13 cellular contexts compared by ENCODE assay signal in the genomic region with DNA sequence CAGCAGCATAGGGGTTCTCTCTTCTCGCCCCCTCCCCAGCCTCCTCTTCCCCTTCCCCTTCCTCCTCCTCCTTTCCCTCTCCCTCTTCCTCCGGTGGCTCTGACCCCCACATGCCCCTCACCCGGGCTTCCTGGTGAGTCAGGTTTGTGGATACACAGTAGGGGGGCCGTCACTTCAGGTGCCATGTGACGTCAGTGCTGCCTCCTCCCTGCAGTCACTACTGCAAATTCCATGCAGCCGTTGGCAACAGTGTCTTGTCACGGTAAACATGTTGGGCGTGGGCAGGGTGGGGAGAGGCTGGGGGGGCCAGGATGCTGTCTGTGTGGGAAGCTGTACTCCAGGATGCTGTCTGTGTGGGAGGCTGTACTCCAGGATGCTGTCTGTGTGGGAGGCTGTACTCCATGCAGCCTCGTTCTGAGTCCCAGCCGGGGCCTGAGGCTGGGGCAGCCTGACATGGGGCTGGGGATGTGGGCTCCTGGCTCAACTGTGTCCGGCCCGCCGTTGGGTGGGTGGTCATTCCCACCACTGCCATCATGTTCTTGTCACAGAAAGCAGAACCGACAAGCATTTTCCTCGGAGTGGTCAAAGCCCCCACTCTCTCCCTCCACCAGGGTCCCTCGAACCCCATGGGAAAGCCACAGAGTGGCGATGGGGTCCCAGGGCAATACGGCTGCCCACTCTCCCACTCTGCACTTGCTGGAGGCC. TPM values are rescaled to one million over a fixed set of nuclear protein-coding genes. Genes with fewer than 3 reads are reported as not detected.
DNase-seq lines count a peak whose midpoint lies in the region; ATAC-seq, FAIRE-seq and TF ChIP-seq lines count a peak whose summit lies in the region.
"Had no signal": no experiment of that assay in that cellular context is flagged by ENCODE, and none has a peak within 500 bp of the region (broad histone marks: within the 10 kb centered on the region; RNA-seq: fewer than 3 reads in every experiment).

No MANE protein-coding gene starts in this region.

- H3K27me3 ChIP-seq in bronchial epithelial cell (ENCODE audit: control insufficient read depth, insufficient read depth, low read length): peaks cover 2% of the 10 kb centered on the region
- H3K27me3 ChIP-seq in prostate gland (replicated peaks; ENCODE audit: insufficient read depth): no peaks in the 10 kb centered on the region

- H3K9me3 ChIP-seq in prostate gland: no peaks in the 10 kb centered on the region

- H3K27ac ChIP-seq in prostate gland: no peak overlapping the region
- H3K27ac ChIP-seq: skin epidermis had no signal

- no peak for ATAC-seq in HG03097 (IDR thresholded peaks at IDR 0.05; ENCODE audit: low FRiP score, unreplicated experiment)
- no peak for ATAC-seq in HG03432 (IDR thresholded peaks at IDR 0.05; ENCODE audit: unreplicated experiment)
- no peak for ATAC-seq in HG02840 (IDR thresholded peaks at IDR 0.05; ENCODE audit: low FRiP score, unreplicated experiment)

- intact Hi-C loops in prostate gland (cut with DNase I): no loop called here

- no peak for TF ChIP-seq POLR2A in prostate gland (IDR thresholded peaks at IDR 0.05)

- in situ Hi-C loops in KBM-7 (cut with MboI; ENCODE audit: low pct_unique_long_range_greater_than_20kb, low sequenced_read_pairs): no loop called here

- H3K4me3 ChIP-seq in bronchial epithelial cell (ENCODE audit: low read depth, low read length) (no peak overlapping the region), prostate gland (no peak overlapping the region)
- H3K4me3 ChIP-seq: skin epidermis had no signal

- H3K4me1 ChIP-seq in prostate gland (replicated peaks): peaks cover 4% of the 10 kb centered on the region

- WGBS in prostate gland: 59% methylated on average over 17 of the region's 18 CpGs

- no peak for FAIRE-seq in bronchial epithelial cell (lab: Jason Lieb, UNC)

- no peak for TF ChIP-seq CTCF in bronchial epithelial cell (IDR thresholded peaks at IDR 0.05; ENCODE audit: insufficient read depth, low read length, severe bottlenecking)
- TF ChIP-seq CTCF in prostate gland (IDR thresholded peaks at IDR 0.05): no peak

- DNase-seq in CD1c-positive myeloid dendritic cell (ENCODE audit: extremely low spot score) (peak; percentile 22), KBM-7 (peak; percentile 29), bronchial epithelial cell (ENCODE audit: low read depth) (peak; percentile 44), left kidney (ENCODE audit: low read depth, low spot score) (peak; percentile 85), prostate gland (ENCODE audit: low spot score) (no peak)
- DNase-seq: CD4-positive, alpha-beta memory T cell; midbrain; NCI-H2171; stimulated activated CD8-positive, alpha-beta memory T cell treated with anti-CD3 and anti-CD28 coated beads, Interleukin-4, amount 100 ng/mL, for 48 hours had no signal

- H3K36me3 ChIP-seq in bronchial epithelial cell (ENCODE audit: control insufficient read depth, insufficient read depth, low read length) (no peaks in the 10 kb centered on the region), prostate gland (no peaks in the 10 kb centered on the region)

RNA-seq across cellular contexts. Expression of a gene that starts 2.4 kb away (rescaled TPM):
- total RNA-seq in bronchial epithelial cell: not detected in 2 replicates
- under 1 TPM in 1 of 2 donors, not detected in 1; 0.11 TPM for total RNA-seq in prostate gland
- total RNA-seq: CD4-positive, alpha-beta memory T cell had no signal

RNA-seq across cellular contexts. Expression of a gene that starts 35.8 kb away (rescaled TPM):
- under 0.01 TPM in 1 of 2 replicates, not detected in the other for total RNA-seq in bronchial epithelial cell
- 1 to 10 TPM in 1 of 2 donors, under 1 TPM in 1; 0.74 to 2.3 TPM for total RNA-seq in prostate gland
- total RNA-seq: CD4-positive, alpha-beta memory T cell had no signal
